ENCODE assay signal across 15 cellular contexts in genomic region chr2:239551206-239551605, GRCh38.
DNase-seq lines count a peak whose midpoint lies in the region; ATAC-seq and TF ChIP-seq lines count a peak whose summit lies in the region.
"Had no signal": no experiment of that assay in that cellular context is flagged by ENCODE, and none has a peak within 500 bp of the region (broad histone marks: within the 10 kb centered on the region; RNA-seq: fewer than 3 reads in every experiment).

No MANE protein-coding gene starts in this region.

- no peak for TF ChIP-seq CTCF in chondrocyte (IDR thresholded peaks at IDR 0.05)
- TF ChIP-seq CTCF in sigmoid colon (IDR thresholded peaks at IDR 0.05) = no peak

- H3K4me1 ChIP-seq in sigmoid colon = no peaks in the 10 kb centered on the region

- H3K4me1 Mint-ChIP-seq in chondrocyte (ENCODE audit: low read depth) = no peaks in the 10 kb centered on the region
- H3K4me1 Mint-ChIP-seq in activated CD4-positive, alpha-beta memory T cell treated with anti-CD3 and anti-CD28 coated beads for 36 hours (ENCODE audit: low read depth) = peaks cover 33% of the 10 kb centered on the region
- H3K4me1 Mint-ChIP-seq: B cell, H9 had no signal

- CTCF ChIA-PET in activated CD4-positive, alpha-beta memory T cell treated with anti-CD3 and anti-CD28 coated beads for 36 hours (lab: Charles Lee) = no interaction called here

- H3K9me3 ChIP-seq in sigmoid colon = no peaks in the 10 kb centered on the region

- no peak for TF ChIP-seq POLR2A in sigmoid colon (IDR thresholded peaks at IDR 0.05)

- no peak overlapping the region for H3K27ac Mint-ChIP-seq in chondrocyte (ENCODE audit: unreplicated experiment)
- H3K27ac Mint-ChIP-seq in activated CD4-positive, alpha-beta memory T cell treated with anti-CD3 and anti-CD28 coated beads for 36 hours = no peak overlapping the region
- H3K27ac Mint-ChIP-seq: B cell; CD8-positive, alpha-beta T cell; H9 had no signal

- no peaks in the 10 kb centered on the region for H3K27me3 ChIP-seq in sigmoid colon
- H3K27me3 ChIP-seq: BLaER1 treated with 17β-estradiol and CSF1 and Interleukin-3, amounts not matched to agents 10 nM and 100 nM had no signal

- peaks cover 37% of the 10 kb centered on the region for H3K27me3 Mint-ChIP-seq in chondrocyte (ENCODE audit: low read depth)
- H3K27me3 Mint-ChIP-seq in activated CD4-positive, alpha-beta memory T cell treated with anti-CD3 and anti-CD28 coated beads for 36 hours = peaks cover 13% of the 10 kb centered on the region

- intact Hi-C loops in cardiac septum (cut with DNase I) (no loop called here), Right ventricle myocardium inferior (cut with DNase I) (no loop called here), sigmoid colon (cut with DNase I) (no loop called here)
- intact Hi-C loops in activated CD4-positive, alpha-beta memory T cell treated with anti-CD3 and anti-CD28 coated beads for 36 hours (cut with micrococcal nuclease) = no loop called here

- no peaks in the 10 kb centered on the region for H3K36me3 Mint-ChIP-seq in chondrocyte (ENCODE audit: low read depth)
- no peaks in the 10 kb centered on the region for H3K36me3 Mint-ChIP-seq in activated CD4-positive, alpha-beta memory T cell treated with anti-CD3 and anti-CD28 coated beads for 36 hours
- H3K36me3 Mint-ChIP-seq: CD8-positive, alpha-beta T cell had no signal

- H3K4me3 ChIP-seq in sigmoid colon = no peak overlapping the region
- H3K4me3 ChIP-seq: BLaER1 treated with 17β-estradiol and CSF1 and Interleukin-3, amounts not matched to agents 10 nM and 100 nM; GM12878 had no signal

- H3K27ac ChIP-seq in sigmoid colon = no peak overlapping the region

- POLR2A ChIA-PET in activated CD4-positive, alpha-beta memory T cell treated with anti-CD3 and anti-CD28 coated beads for 36 hours (lab: Charles Lee) = no interaction called here

- DNase-seq in cardiac septum (ENCODE audit: low spot score) (peak; percentile 58), Right ventricle myocardium inferior (ENCODE audit: missing footprints) (no peak), chondrocyte (ENCODE audit: low spot score) (peak; percentile 33), sigmoid colon (peak; percentile 9)
- no peak for DNase-seq in activated CD4-positive, alpha-beta memory T cell treated with anti-CD3 and anti-CD28 coated beads for 36 hours
- DNase-seq: Calu3; CD8-positive, alpha-beta T cell; DMS79 treated with DMSO at 0.1 percent for 48 hours; EL; H9 had no signal

- H3K9me3 Mint-ChIP-seq in chondrocyte (ENCODE audit: low read depth) = no peaks in the 10 kb centered on the region
- H3K9me3 Mint-ChIP-seq in activated CD4-positive, alpha-beta memory T cell treated with anti-CD3 and anti-CD28 coated beads for 36 hours = no peaks in the 10 kb centered on the region
- H3K9me3 Mint-ChIP-seq: CD8-positive, alpha-beta T cell; H9 had no signal

- ATAC-seq in Right ventricle myocardium inferior (no peak), GM19395 (IDR thresholded peaks at IDR 0.05; ENCODE audit: unreplicated experiment) (no peak)
- ATAC-seq: CD8-positive, alpha-beta T cell; GM12878; HepG2 had no signal

- no peak for TF ChIP-seq EP300 in sigmoid colon (IDR thresholded peaks at IDR 0.05)

- whole genome bisulfite sequencing in sigmoid colon, 2 donors = 78 to 89% methylated on average over 6 of the region's 6 CpGs

- no peaks in the 10 kb centered on the region for H3K36me3 ChIP-seq in sigmoid colon
- H3K36me3 ChIP-seq: BLaER1 treated with 17β-estradiol and CSF1 and Interleukin-3, amounts not matched to agents 10 nM and 100 nM had no signal

- no peak overlapping the region for H3K4me3 Mint-ChIP-seq in chondrocyte (ENCODE audit: unreplicated experiment)
- H3K4me3 Mint-ChIP-seq in activated CD4-positive, alpha-beta memory T cell treated with anti-CD3 and anti-CD28 coated beads for 36 hours = no peak overlapping the region
- H3K4me3 Mint-ChIP-seq: B cell; CD8-positive, alpha-beta T cell; H9 had no signal

Comparison
In these comparisons a context has a peak if more than half of its experiments do, and no peak if none do; other contexts are left out.
1. DNase-seq: peak in cardiac septum (single experiment), chondrocyte (single experiment) and sigmoid colon (single experiment); none in Right ventricle myocardium inferior (single experiment) and activated CD4-positive, alpha-beta memory T cell treated with anti-CD3 and anti-CD28 coated beads for 36 hours (single experiment).